In the genomic region with DNA sequence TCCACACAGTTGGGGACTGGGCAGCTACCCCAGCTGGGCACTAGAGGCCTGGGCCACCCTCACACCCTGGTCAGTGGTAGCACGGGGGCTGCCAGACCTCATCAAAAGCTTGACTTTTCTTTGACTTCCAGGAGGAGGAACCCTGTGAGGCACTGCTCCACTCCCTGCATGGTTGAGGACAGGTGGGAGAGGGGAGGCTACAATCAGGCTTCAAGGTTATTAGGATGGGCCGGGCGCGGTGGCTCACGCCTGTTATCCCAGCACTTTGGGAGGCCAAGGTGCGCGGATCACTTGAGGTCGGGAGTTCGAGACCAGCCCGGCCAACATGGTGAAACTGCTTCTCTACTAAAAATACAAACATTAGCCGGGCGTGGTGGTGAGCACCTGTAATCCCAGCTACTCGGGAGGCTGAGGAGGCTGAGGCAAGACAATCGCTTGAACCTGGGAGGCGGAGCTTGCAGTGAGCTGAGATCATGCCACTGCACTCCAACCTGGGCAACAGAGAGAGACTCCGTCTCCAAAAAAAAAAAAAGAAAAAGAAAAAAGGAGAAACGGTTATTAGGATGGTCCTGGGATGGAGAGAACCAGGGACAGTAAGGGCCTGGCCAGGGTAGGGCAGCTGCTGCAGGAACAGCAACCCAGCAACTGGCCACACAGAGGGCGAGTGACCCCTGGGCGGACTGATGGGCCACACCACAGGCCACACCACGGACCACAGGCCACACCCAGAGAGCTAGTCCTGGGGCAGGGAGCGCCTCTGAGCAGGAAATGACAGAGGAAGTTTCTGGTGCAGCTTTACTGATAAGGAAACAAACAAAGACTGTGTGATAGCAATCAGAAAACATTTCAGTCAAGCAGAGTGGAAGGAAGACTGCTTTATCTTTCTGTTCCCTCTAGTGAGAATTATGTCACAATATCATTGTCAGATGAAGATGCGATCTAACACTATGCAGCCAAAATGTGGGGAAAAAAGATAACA, we compare ENCODE assay signal across 10 cellular contexts. TPM values are rescaled to one million over a fixed set of nuclear protein-coding genes. Genes with fewer than 3 reads are reported as not detected.
DNase-seq lines count a peak whose midpoint lies in the region; ATAC-seq and TF ChIP-seq lines count a peak whose summit lies in the region.
"Had no signal": no experiment of that assay in that cellular context is flagged by ENCODE, and none has a peak within 500 bp of the region (broad histone marks: within the 10 kb centered on the region; RNA-seq: fewer than 3 reads in every experiment).

No MANE protein-coding gene starts in this region.

- peak overlapping the region; percentile 58 for H3K4me3 Mint-ChIP-seq in natural killer cell treated with Interleukin-12 subunit alpha and Interleukin-12 subunit beta and Interleukin-15 and Interleukin-18, amount 100 ng/mL, for 72 hours

- H3K27me3 Mint-ChIP-seq in natural killer cell treated with Interleukin-12 subunit alpha and Interleukin-12 subunit beta and Interleukin-15 and Interleukin-18, amount 100 ng/mL, for 72 hours = no peaks in the 10 kb centered on the region

- no peaks in the 10 kb centered on the region for H3K9me3 ChIP-seq in adrenal gland (replicated peaks in 1 of 3)

- H3K4me3 ChIP-seq in GM12865 (ENCODE audit: low read depth, low read length) (no peak overlapping the region), adrenal gland (no peak overlapping the region)

- TF ChIP-seq CTCF in GM12865 (IDR thresholded peaks at IDR 0.05; ENCODE audit: insufficient read depth, low read depth, low read length, missing control alignments) (no peak), adrenal gland (IDR thresholded peaks at IDR 0.05) (no peak)

- H3K27ac Mint-ChIP-seq in natural killer cell treated with Interleukin-12 subunit alpha and Interleukin-12 subunit beta and Interleukin-15 and Interleukin-18, amount 100 ng/mL, for 72 hours = peak overlapping the region in 1 of 2 donors; percentile 3

- peak overlapping the region in 1 of 5 donors; percentile 40 for H3K27ac ChIP-seq in adrenal gland

- 77 to 80% (median 78%) methylated on average over 12 to 22 of the region's 22 CpGs for WGBS in adrenal gland, 4 donors

- H3K36me3 Mint-ChIP-seq in natural killer cell treated with Interleukin-12 subunit alpha and Interleukin-12 subunit beta and Interleukin-15 and Interleukin-18, amount 100 ng/mL, for 72 hours = no peaks in the 10 kb centered on the region

- H3K36me3 ChIP-seq in adrenal gland (replicated peaks in 1 of 2) = no peaks in the 10 kb centered on the region

- peaks cover 3% of the 10 kb centered on the region for H3K27me3 ChIP-seq in adrenal gland

- H3K9me3 Mint-ChIP-seq in natural killer cell treated with Interleukin-12 subunit alpha and Interleukin-12 subunit beta and Interleukin-15 and Interleukin-18, amount 100 ng/mL, for 72 hours = no peaks in the 10 kb centered on the region

- DNase-seq in GM12865 (ENCODE audit: low read depth) = peak; percentile 45
- DNase-seq in NOMO-1 treated with DMSO at 0.1 percent for 48 hours (lab: John Stamatoyannopoulos, UW; ENCODE audit: unreplicated experiment) = peak; percentile 38
- peak in 5 of 7 donors; percentile 29 to 57 (median 32) for DNase-seq in adrenal gland
- no peak for DNase-seq in natural killer cell treated with Interleukin-12 subunit alpha and Interleukin-12 subunit beta and Interleukin-15 and Interleukin-18, amount 100 ng/mL, for 72 hours (ENCODE audit: low spot score)
- DNase-seq in NCI-H1694 (lab: John Stamatoyannopoulos, UW) = no peak
- DNase-seq: NCI-H524 had no signal

- TF ChIP-seq POLR2A in adrenal gland (IDR thresholded peaks at IDR 0.05) = no peak

- peaks cover 5 to 19% of the 10 kb centered on the region in 2 donors for H3K4me1 Mint-ChIP-seq in natural killer cell treated with Interleukin-12 subunit alpha and Interleukin-12 subunit beta and Interleukin-15 and Interleukin-18, amount 100 ng/mL, for 72 hours (ENCODE audit: low read depth in 2 of 2)

- H3K4me1 ChIP-seq in adrenal gland (replicated peaks in 1 of 2) = no peaks in the 10 kb centered on the region

- intact Hi-C loops in adrenal gland (cut with DNase I) = no loop called here

- ATAC-seq in natural killer cell treated with Interleukin-12 subunit alpha and Interleukin-12 subunit beta and Interleukin-15 and Interleukin-18, amount 100 ng/mL, for 72 hours = peak; percentile 83 to 90
- ATAC-seq in HG02642 (IDR thresholded peaks at IDR 0.05; ENCODE audit: poor library complexity, unreplicated experiment) (no peak), HG02588 (IDR thresholded peaks at IDR 0.05; ENCODE audit: unreplicated experiment) (no peak), HG03139 (IDR thresholded peaks at IDR 0.05; ENCODE audit: unreplicated experiment) (no peak)

RNA-seq across cellular contexts. Expression of gene OPN1LW, which starts 20.5 kb away (rescaled TPM):
- not detected for total RNA-seq in adrenal gland
- polyA plus RNA-seq in adrenal gland = not detected
- total RNA-seq in natural killer cell treated with Interleukin-12 subunit alpha and Interleukin-12 subunit beta and Interleukin-15 and Interleukin-18, amount 100 ng/mL, for 72 hours = not detected
- total RNA-seq: mononuclear cell had no signal

RNA-seq across cellular contexts. Expression of gene MECP2, which starts 26.0 kb away (rescaled TPM):
- total RNA-seq in adrenal gland = 10 to 100 TPM; 35.0 to 67.7 (median 60.3) TPM
- 10 to 100 TPM; 23.3 to 28.6 (median 24.5) TPM for polyA plus RNA-seq in adrenal gland
- 100 to 1,000 TPM in 1 of 2 donors, 10 to 100 TPM in 1; 65.5 to 103 TPM for total RNA-seq in natural killer cell treated with Interleukin-12 subunit alpha and Interleukin-12 subunit beta and Interleukin-15 and Interleukin-18, amount 100 ng/mL, for 72 hours

RNA-seq across cellular contexts. Expression of gene OPN1MW, which starts 58.9 kb away (rescaled TPM):
- not detected for total RNA-seq in adrenal gland
- not detected for polyA plus RNA-seq in adrenal gland
- not detected for total RNA-seq in natural killer cell treated with Interleukin-12 subunit alpha and Interleukin-12 subunit beta and Interleukin-15 and Interleukin-18, amount 100 ng/mL, for 72 hours
- total RNA-seq: mononuclear cell had no signal

Comparison
In these comparisons a context has a peak if more than half of its experiments do, and no peak if none do; other contexts are left out.
1. DNase-seq: peak in GM12865 (single experiment), NOMO-1 treated with DMSO at 0.1 percent for 48 hours (single experiment) and adrenal gland (5 of 7); none in natural killer cell treated with Interleukin-12 subunit alpha and Interleukin-12 subunit beta and Interleukin-15 and Interleukin-18, amount 100 ng/mL, for 72 hours (single experiment) and NCI-H1694 (single experiment).
2. ATAC-seq: peak in natural killer cell treated with Interleukin-12 subunit alpha and Interleukin-12 subunit beta and Interleukin-15 and Interleukin-18, amount 100 ng/mL, for 72 hours (2 of 2); none in HG02642 (single experiment), HG02588 (single experiment) and HG03139 (single experiment).